ENCODE assay signal across 11 cellular contexts in the genomic region with DNA sequence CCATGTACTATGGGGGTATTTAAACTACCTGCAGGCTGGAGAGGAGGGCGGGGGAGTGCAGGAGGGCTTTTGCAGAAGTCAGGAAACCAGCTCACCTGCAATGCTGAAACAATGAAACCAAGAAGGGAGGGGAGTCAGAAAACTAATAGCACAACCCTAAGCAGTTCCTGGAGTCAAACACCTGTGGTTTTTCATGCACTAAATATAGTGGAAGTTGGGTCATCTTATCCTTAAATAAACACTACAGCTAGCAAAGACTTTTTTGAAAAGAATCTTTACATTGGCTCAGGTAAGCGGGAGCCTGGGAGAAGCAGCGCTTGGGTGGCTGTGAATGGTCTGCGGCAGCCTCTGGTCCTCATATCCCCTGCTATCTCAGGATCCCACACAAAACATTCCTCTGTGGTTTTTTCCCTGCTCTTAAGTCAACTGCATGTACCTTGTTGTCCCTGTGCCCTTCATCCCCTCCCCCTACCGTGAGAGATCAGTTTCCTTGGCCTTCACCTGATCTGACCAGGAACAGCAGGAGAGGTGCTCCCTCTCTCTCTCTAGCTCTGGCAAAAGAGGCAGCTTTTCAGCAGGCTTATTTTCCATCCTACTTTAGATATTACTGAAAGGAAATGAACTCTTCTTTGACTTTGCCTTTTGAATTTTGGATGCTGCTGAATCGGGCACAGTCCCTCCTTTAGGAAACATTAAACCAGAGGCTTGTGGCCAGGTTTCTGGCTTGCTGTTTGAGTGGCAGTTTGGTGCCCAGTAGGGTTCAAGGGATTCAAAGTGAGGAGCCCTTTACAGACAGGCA. TPM values are rescaled to one million over a fixed set of nuclear protein-coding genes. Genes with fewer than 3 reads are reported as not detected.
DNase-seq lines count a peak whose midpoint lies in the region; ATAC-seq lines count a peak whose summit lies in the region.
"Had no signal": no experiment of that assay in that cellular context is flagged by ENCODE, and none has a peak within 500 bp of the region (broad histone marks: within the 10 kb centered on the region; RNA-seq: fewer than 3 reads in every experiment).

No MANE protein-coding gene starts in this region.

- H3K27ac Mint-ChIP-seq in CD4-positive, CD25-positive, alpha-beta regulatory T cell, result peak overlapping the region; percentile 64 to 87 (median 75)
- H3K27ac Mint-ChIP-seq: brain; CD8-positive, alpha-beta T cell had no signal

- peak overlapping the region; percentile 10 to 87 (median 56) for H3K4me3 Mint-ChIP-seq in CD4-positive, CD25-positive, alpha-beta regulatory T cell
- H3K4me3 Mint-ChIP-seq: brain; CD8-positive, alpha-beta T cell had no signal

- H3K4me3 ChIP-seq in CD4-positive, CD25-positive, alpha-beta regulatory T cell (ENCODE audit: low read depth, low read length), result peak overlapping the region; percentile 23

- H3K27ac ChIP-seq in CD4-positive, CD25-positive, alpha-beta regulatory T cell (ENCODE audit: insufficient read depth, low read length, poor library complexity, severe bottlenecking), result no peak overlapping the region

- peaks cover 11 to 87% (median 62%) of the 10 kb centered on the region in 4 donors for H3K4me1 Mint-ChIP-seq in CD4-positive, CD25-positive, alpha-beta regulatory T cell
- H3K4me1 Mint-ChIP-seq: brain had no signal

- no peaks in the 10 kb centered on the region for H3K27me3 ChIP-seq in CD4-positive, CD25-positive, alpha-beta regulatory T cell (ENCODE audit: control insufficient read depth, insufficient read depth, low read length)

- H3K27me3 Mint-ChIP-seq in CD4-positive, CD25-positive, alpha-beta regulatory T cell, result peaks cover 1% of the 10 kb centered on the region

- H3K36me3 ChIP-seq in CD4-positive, CD25-positive, alpha-beta regulatory T cell (ENCODE audit: control insufficient read depth, insufficient read depth, low read length), result peaks cover 5% of the 10 kb centered on the region

- peak in 1 of 3 donors; percentile 54 for DNase-seq in CD4-positive, CD25-positive, alpha-beta regulatory T cell
- DNase-seq in NCI-H187 treated with DMSO at 0.1 percent for 48 hours (lab: John Stamatoyannopoulos, UW) (peak; percentile 96), iPS-NIHi7 (ENCODE audit: extremely low spot score) (peak; percentile 43), sciatic nerve (ENCODE audit: low spot score) (no peak), GM19240 (ENCODE audit: insufficient read length, low spot score) (no peak), D341Med (ENCODE audit: low spot score) (no peak), G401 (ENCODE audit: low spot score) (no peak)
- DNase-seq: activated CD4-positive, alpha-beta T cell treated with anti-CD3 and anti-CD28 coated beads for 1 hour had no signal

- peaks cover 53% of the 10 kb centered on the region for H3K4me1 ChIP-seq in CD4-positive, CD25-positive, alpha-beta regulatory T cell (ENCODE audit: control insufficient read depth, insufficient read depth, low read length, poor library complexity, severe bottlenecking)

- peaks cover 23% of the 10 kb centered on the region for H3K36me3 Mint-ChIP-seq in CD4-positive, CD25-positive, alpha-beta regulatory T cell
- H3K36me3 Mint-ChIP-seq: brain; CD8-positive, alpha-beta T cell had no signal

- H3K9me3 Mint-ChIP-seq in CD4-positive, CD25-positive, alpha-beta regulatory T cell, result peaks cover 0 to 1% (median 0%) of the 10 kb centered on the region in 7 donors
- H3K9me3 Mint-ChIP-seq: CD8-positive, alpha-beta T cell had no signal

- intact Hi-C loops in sciatic nerve (cut with DNase I), result no loop called here

- no peak for ATAC-seq in CD4-positive, CD25-positive, alpha-beta regulatory T cell (ENCODE audit: low read depth in 2 of 2)
- ATAC-seq in GM19324 (IDR thresholded peaks at IDR 0.05; ENCODE audit: low FRiP score, unreplicated experiment) (peak; percentile 30), sciatic nerve (no peak)
- ATAC-seq: CD8-positive, alpha-beta T cell had no signal

- in situ Hi-C loops in G401 (cut with HindIII; ENCODE audit: low sequenced_read_pairs), result no loop called here

- H3K9me3 ChIP-seq in CD4-positive, CD25-positive, alpha-beta regulatory T cell (ENCODE audit: control insufficient read depth in 2 of 2, low read length in 2 of 2), result no peaks in the 10 kb centered on the region

RNA-seq across cellular contexts. Expression of a gene that starts 26.6 kb away (rescaled TPM):
- 324 TPM for total RNA-seq in CD4-positive, CD25-positive, alpha-beta regulatory T cell
- 10 to 100 TPM; 19.6 to 64.7 (median 33.0) TPM for polyA plus RNA-seq in CD4-positive, CD25-positive, alpha-beta regulatory T cell
- 37.0 TPM for total RNA-seq in sciatic nerve
- 0.25 and 0.85 TPM in 2 replicates for total RNA-seq in G401 (2014; rRNA removed; shearing (Covaris generic))

Comparison
In these comparisons a context has a peak if more than half of its experiments do, and no peak if none do; other contexts are left out.
1. DNase-seq: peak in NCI-H187 treated with DMSO at 0.1 percent for 48 hours (single experiment) and iPS-NIHi7 (single experiment); none in sciatic nerve (single experiment), GM19240 (single experiment), D341Med (single experiment) and G401 (single experiment).
2. RNA of a gene that starts 26.6 kb away (total RNA-seq): 324 TPM in CD4-positive, CD25-positive, alpha-beta regulatory T cell (single experiment) and 37.0 TPM in sciatic nerve (single experiment); 0.25 to 0.85 TPM in G401; every median in the first group is over 10 times any median in the second.